In the genomic region with DNA sequence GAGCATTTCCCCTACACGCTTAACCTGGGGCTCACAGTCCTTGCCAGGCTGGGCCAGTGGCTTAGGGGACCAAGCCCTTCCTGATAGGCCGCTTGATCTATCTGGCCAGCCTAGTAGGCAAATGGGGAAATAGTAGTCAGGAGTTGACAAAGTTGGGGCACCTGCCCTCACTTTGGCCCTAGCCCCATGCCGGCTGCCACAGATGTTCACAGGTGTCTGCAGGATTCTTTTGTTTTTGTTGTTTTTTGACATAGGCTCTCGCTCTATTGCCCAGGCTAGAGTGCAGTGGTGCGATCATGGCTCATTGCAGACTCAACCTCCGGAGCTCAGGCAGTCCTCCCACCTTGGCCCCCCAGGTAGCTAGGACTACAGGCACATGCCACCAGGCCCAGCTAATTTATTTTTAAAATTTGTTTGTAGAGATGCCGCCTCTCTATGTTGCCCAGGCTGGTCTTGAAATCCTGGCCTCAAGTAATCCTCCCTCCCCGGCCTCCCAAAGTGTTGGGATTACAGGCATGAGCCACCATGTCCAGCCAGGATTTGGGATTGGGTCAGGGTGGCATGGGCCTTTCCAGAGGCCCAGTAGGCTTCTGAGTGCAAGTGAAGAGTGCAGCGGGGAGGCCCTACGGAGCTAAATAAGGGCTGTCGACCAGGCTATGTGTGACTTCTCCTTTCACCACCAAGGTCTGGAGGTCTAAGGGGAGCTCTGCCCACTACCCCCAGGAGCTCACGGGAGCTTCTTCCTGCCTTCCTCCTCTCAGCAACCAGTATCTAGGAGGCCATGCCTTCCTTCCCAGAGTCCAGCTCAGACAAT, we compare ENCODE assay signal across 11 cellular contexts. TPM values are rescaled to one million over a fixed set of nuclear protein-coding genes. Genes with fewer than 3 reads are reported as not detected.
A peak's percentile ranks its signal among the peaks of the same experiment; 100 is the strongest.
DNase-seq lines count a peak whose midpoint lies in the region; ATAC-seq and TF ChIP-seq lines count a peak whose summit lies in the region.
"Had no signal": no experiment of that assay in that cellular context is flagged by ENCODE, and none has a peak within 500 bp of the region (broad histone marks: within the 10 kb centered on the region; RNA-seq: fewer than 3 reads in every experiment).

No MANE protein-coding gene starts in this region.

- intact Hi-C loops in activated T-helper 1 cell treated with anti-CD3 and anti-CD28 coated beads, Interleukin-12 subunit alpha, Interleukin-12 subunit beta, Interleukin-2, Interleukin-4 antibody, amounts not matched to agents 30 ng/mL and 10 ng/mL and 1 ng/mL, durations not matched to agents 14 hours and 24 hours and 36 hours (cut with micrococcal nuclease): loop anchor here (5.0 to 10.0 kb wide), 2 partner anchors 130 to 332 kb away; a partner anchor contains a TSS

- H3K4me2 ChIP-seq in DOHH2 (ENCODE audit: low read length) (peak overlapping the region; percentile 94), Karpas-422 (ENCODE audit: low read depth, low read length, poor library complexity, severe bottlenecking) (peak overlapping the region; percentile 98)

- H3K9me2 ChIP-seq in DOHH2 (replicated peaks; ENCODE audit: control insufficient read depth, low read length) (no peaks in the 10 kb centered on the region), Karpas-422 (replicated peaks; ENCODE audit: insufficient read depth, low read length) (no peaks in the 10 kb centered on the region)

- no peaks in the 10 kb centered on the region for H3K9me3 ChIP-seq in DOHH2 (ENCODE audit: control insufficient read depth, insufficient read depth, low read length)
- H3K9me3 ChIP-seq in Karpas-422 (ENCODE audit: low read length): no peaks in the 10 kb centered on the region
- H3K9me3 ChIP-seq: body of pancreas, Caco-2 had no signal

- H3K79me2 ChIP-seq in DOHH2 (ENCODE audit: control insufficient read depth, low read length) (peaks cover 5% of the 10 kb centered on the region), Karpas-422 (ENCODE audit: low read length) (no peaks in the 10 kb centered on the region)

- peak overlapping the region; percentile 98 for H3K27ac Mint-ChIP-seq in activated T-helper 1 cell treated with anti-CD3 and anti-CD28 coated beads, Interleukin-12 subunit alpha, Interleukin-12 subunit beta, Interleukin-2, Interleukin-4 antibody, amounts not matched to agents 30 ng/mL and 10 ng/mL and 1 ng/mL, durations not matched to agents 14 hours and 24 hours and 36 hours
- peak overlapping the region; percentile 30 to 83 for H3K27ac Mint-ChIP-seq in natural killer cell treated with Interleukin-12 subunit alpha and Interleukin-12 subunit beta and Interleukin-15 and Interleukin-18, amount 100 ng/mL, for 72 hours

- H3K36me3 ChIP-seq in DOHH2 (ENCODE audit: control insufficient read depth, low read length) (no peaks in the 10 kb centered on the region; the same call in 1 of the 2 replicates), Karpas-422 (ENCODE audit: insufficient read depth, low read length) (no peaks in the 10 kb centered on the region)

- TF ChIP-seq CTCF in DOHH2 (IDR thresholded peaks at IDR 0.05; ENCODE audit: low read depth, low read length, poor library complexity, severe bottlenecking): no peak

- H3K9me3 Mint-ChIP-seq in activated T-helper 1 cell treated with anti-CD3 and anti-CD28 coated beads, Interleukin-12 subunit alpha, Interleukin-12 subunit beta, Interleukin-2, Interleukin-4 antibody, amounts not matched to agents 30 ng/mL and 10 ng/mL and 1 ng/mL, durations not matched to agents 14 hours and 24 hours and 36 hours: no peaks in the 10 kb centered on the region
- H3K9me3 Mint-ChIP-seq in natural killer cell treated with Interleukin-12 subunit alpha and Interleukin-12 subunit beta and Interleukin-15 and Interleukin-18, amount 100 ng/mL, for 72 hours: no peaks in the 10 kb centered on the region
- no peaks in the 10 kb centered on the region for H3K9me3 Mint-ChIP-seq in activated T-cell treated with anti-CD3 and anti-CD28 coated beads, Interleukin-2, amount 50 U/mL, for 4 hours

- H3K27ac ChIP-seq in DOHH2 (ENCODE audit: low read depth, low read length) (peak overlapping the region; percentile 92), Karpas-422 (ENCODE audit: low read length) (peak overlapping the region; percentile 99)
- H3K27ac ChIP-seq: body of pancreas had no signal

- H3K4me1 ChIP-seq in DOHH2 (ENCODE audit: control insufficient read depth, low read length): peaks cover 86% of the 10 kb centered on the region
- peaks cover 72% of the 10 kb centered on the region for H3K4me1 ChIP-seq in Karpas-422 (ENCODE audit: low read length)

- DNase-seq in Karpas-422 (peak; percentile 81), NCI-H1436 treated with DMSO at 0.1 percent for 48 hours (lab: John Stamatoyannopoulos, UW) (no peak), NCI-H128 (lab: John Stamatoyannopoulos, UW; ENCODE audit: unreplicated experiment) (no peak)
- DNase-seq in activated T-helper 1 cell treated with anti-CD3 and anti-CD28 coated beads, Interleukin-12 subunit alpha, Interleukin-12 subunit beta, Interleukin-2, Interleukin-4 antibody, amounts not matched to agents 30 ng/mL and 10 ng/mL and 1 ng/mL, durations not matched to agents 14 hours and 24 hours and 36 hours (ENCODE audit: low spot score): no peak
- no peak for DNase-seq in natural killer cell treated with Interleukin-12 subunit alpha and Interleukin-12 subunit beta and Interleukin-15 and Interleukin-18, amount 100 ng/mL, for 72 hours (ENCODE audit: low spot score)
- DNase-seq in activated T-cell treated with anti-CD3 and anti-CD28 coated beads, Interleukin-2, amount 50 U/mL, for 4 hours: no peak
- DNase-seq: body of pancreas, Caco-2, mesendoderm, NCI-H1417 treated with DMSO at 0.1 percent for 48 hours had no signal

- H3K4me1 Mint-ChIP-seq in activated T-helper 1 cell treated with anti-CD3 and anti-CD28 coated beads, Interleukin-12 subunit alpha, Interleukin-12 subunit beta, Interleukin-2, Interleukin-4 antibody, amounts not matched to agents 30 ng/mL and 10 ng/mL and 1 ng/mL, durations not matched to agents 14 hours and 24 hours and 36 hours (ENCODE audit: low read depth): peaks cover 91% of the 10 kb centered on the region
- peaks cover 50 to 60% of the 10 kb centered on the region in 2 donors for H3K4me1 Mint-ChIP-seq in natural killer cell treated with Interleukin-12 subunit alpha and Interleukin-12 subunit beta and Interleukin-15 and Interleukin-18, amount 100 ng/mL, for 72 hours (ENCODE audit: low read depth in 2 of 2)
- H3K4me1 Mint-ChIP-seq in activated T-cell treated with anti-CD3 and anti-CD28 coated beads, Interleukin-2, amount 50 U/mL, for 4 hours (ENCODE audit: low read depth): peaks cover 76% of the 10 kb centered on the region

- no peak for ATAC-seq in natural killer cell treated with Interleukin-12 subunit alpha and Interleukin-12 subunit beta and Interleukin-15 and Interleukin-18, amount 100 ng/mL, for 72 hours
- no peak for ATAC-seq in activated T-cell treated with anti-CD3 and anti-CD28 coated beads, Interleukin-2, amount 50 U/mL, for 4 hours
- ATAC-seq: body of pancreas had no signal

- H3K9ac ChIP-seq in Karpas-422 (ENCODE audit: low read length): peak overlapping the region; percentile 92

- H2AFZ ChIP-seq in Karpas-422 (ENCODE audit: low read length): no peak overlapping the region

- H4K20me1 ChIP-seq in DOHH2 (ENCODE audit: control insufficient read depth, insufficient read depth, low read depth, low read length): no peaks in the 10 kb centered on the region
- no peaks in the 10 kb centered on the region for H4K20me1 ChIP-seq in Karpas-422 (ENCODE audit: insufficient read depth, low read depth, low read length)

- H3K27me3 ChIP-seq in DOHH2 (ENCODE audit: control insufficient read depth, low read length) (no peaks in the 10 kb centered on the region), Karpas-422 (ENCODE audit: low read length) (no peaks in the 10 kb centered on the region)
- H3K27me3 ChIP-seq: body of pancreas had no signal

- H3K4me3 ChIP-seq in DOHH2 (ENCODE audit: low read length) (peak overlapping the region; percentile 76), Karpas-422 (ENCODE audit: low read length) (peak overlapping the region; percentile 22; the same call in 1 of the 2 replicates)
- H3K4me3 ChIP-seq: body of pancreas had no signal

- H3K27me3 Mint-ChIP-seq in activated T-helper 1 cell treated with anti-CD3 and anti-CD28 coated beads, Interleukin-12 subunit alpha, Interleukin-12 subunit beta, Interleukin-2, Interleukin-4 antibody, amounts not matched to agents 30 ng/mL and 10 ng/mL and 1 ng/mL, durations not matched to agents 14 hours and 24 hours and 36 hours (ENCODE audit: insufficient read depth): no peaks in the 10 kb centered on the region
- no peaks in the 10 kb centered on the region for H3K27me3 Mint-ChIP-seq in natural killer cell treated with Interleukin-12 subunit alpha and Interleukin-12 subunit beta and Interleukin-15 and Interleukin-18, amount 100 ng/mL, for 72 hours
- H3K27me3 Mint-ChIP-seq in activated T-cell treated with anti-CD3 and anti-CD28 coated beads, Interleukin-2, amount 50 U/mL, for 4 hours (ENCODE audit: low read depth): no peaks in the 10 kb centered on the region

- no peak overlapping the region for H3K4me3 Mint-ChIP-seq in activated T-helper 1 cell treated with anti-CD3 and anti-CD28 coated beads, Interleukin-12 subunit alpha, Interleukin-12 subunit beta, Interleukin-2, Interleukin-4 antibody, amounts not matched to agents 30 ng/mL and 10 ng/mL and 1 ng/mL, durations not matched to agents 14 hours and 24 hours and 36 hours
- H3K4me3 Mint-ChIP-seq in natural killer cell treated with Interleukin-12 subunit alpha and Interleukin-12 subunit beta and Interleukin-15 and Interleukin-18, amount 100 ng/mL, for 72 hours: no peak overlapping the region
- H3K4me3 Mint-ChIP-seq in activated T-cell treated with anti-CD3 and anti-CD28 coated beads, Interleukin-2, amount 50 U/mL, for 4 hours: no peak overlapping the region

- H3F3A ChIP-seq in DOHH2 (ENCODE audit: control insufficient read depth, insufficient read depth): peaks cover 60% of the 10 kb centered on the region

- H3K36me3 Mint-ChIP-seq in activated T-helper 1 cell treated with anti-CD3 and anti-CD28 coated beads, Interleukin-12 subunit alpha, Interleukin-12 subunit beta, Interleukin-2, Interleukin-4 antibody, amounts not matched to agents 30 ng/mL and 10 ng/mL and 1 ng/mL, durations not matched to agents 14 hours and 24 hours and 36 hours (ENCODE audit: low read depth): peaks cover 3% of the 10 kb centered on the region
- no peaks in the 10 kb centered on the region for H3K36me3 Mint-ChIP-seq in natural killer cell treated with Interleukin-12 subunit alpha and Interleukin-12 subunit beta and Interleukin-15 and Interleukin-18, amount 100 ng/mL, for 72 hours
- H3K36me3 Mint-ChIP-seq in activated T-cell treated with anti-CD3 and anti-CD28 coated beads, Interleukin-2, amount 50 U/mL, for 4 hours (ENCODE audit: insufficient read depth): no peaks in the 10 kb centered on the region

RNA-seq across cellular contexts. Expression of a gene that starts 15.5 kb away (rescaled TPM):
- 36.2 and 54.8 TPM in 2 replicates for total RNA-seq in Karpas-422 (2014; rRNA removed; shearing (Covaris generic); ENCODE audit: low replicate concordance)
- total RNA-seq in activated T-helper 1 cell treated with anti-CD3 and anti-CD28 coated beads, Interleukin-12 subunit alpha, Interleukin-12 subunit beta, Interleukin-2, Interleukin-4 antibody, amounts not matched to agents 30 ng/mL and 10 ng/mL and 1 ng/mL, durations not matched to agents 14 hours and 24 hours and 36 hours: 453 and 466 TPM in 2 replicates
- total RNA-seq in natural killer cell treated with Interleukin-12 subunit alpha and Interleukin-12 subunit beta and Interleukin-15 and Interleukin-18, amount 100 ng/mL, for 72 hours: 100 to 1,000 TPM; 127 to 176 TPM
- 100 to 1,000 TPM; 168 to 199 (median 199) TPM for total RNA-seq in activated T-cell treated with anti-CD3 and anti-CD28 coated beads, Interleukin-2, amount 50 U/mL, for 4 hours
